25 cellular contexts compared by ENCODE assay signal in genomic region chr2:109256111-109256510, GRCh38.
DNase-seq lines count a peak whose midpoint lies in the region; ATAC-seq and TF ChIP-seq lines count a peak whose summit lies in the region.
"Had no signal": no experiment of that assay in that cellular context is flagged by ENCODE, and none has a peak within 500 bp of the region (broad histone marks: within the 10 kb centered on the region; RNA-seq: fewer than 3 reads in every experiment).

No MANE protein-coding gene starts in this region.

- H3K27ac ChIP-seq in left ventricle myocardium inferior (replicated peaks), result peak overlapping the region; percentile 63
- H3K27ac ChIP-seq in neutrophil, result peak overlapping the region; percentile 65
- H3K27ac ChIP-seq: psoas muscle, uterus had no signal

- no peak for DNase-seq in left ventricle myocardium inferior
- DNase-seq in left ventricle myocardium superior, result no peak
- no peak for DNase-seq in DMS53 treated with DMSO at 0.1 percent for 48 hours (lab: John Stamatoyannopoulos, UW; ENCODE audit: unreplicated experiment)
- DNase-seq in HT-29 (ENCODE audit: low spot score), result no peak
- DNase-seq: activated CD4-positive, alpha-beta memory T cell treated with anti-CD3 and anti-CD28 coated beads, Interleukin-2, amount 10 ng/mL, durations not matched to agents 7 days and 5 days; activated naive CD4-positive, alpha-beta T cell treated with anti-CD3 and anti-CD28 coated beads for 36 hours; activated T-cell treated with anti-CD3 and anti-CD28 coated beads for 4 hours; CD8-positive, alpha-beta memory T cell; DND-41; effector CD4-positive, alpha-beta T cell; foreskin melanocyte; HCEC 1CT; NCI-H2107; NK-92 treated with Interleukin-12 subunit alpha and Interleukin-12 subunit beta, amount 100 ng/mL, for 24 hours; psoas muscle; SK-N-SH; small intestine; stimulated activated CD4-positive, alpha-beta T cell treated with anti-CD3 and anti-CD28 coated beads, Interleukin-4, amount 100 ng/mL, for 1 hour had no signal

- no peaks in the 10 kb centered on the region for H3K27me3 ChIP-seq in left ventricle myocardium inferior (ENCODE audit: low read depth)
- no peaks in the 10 kb centered on the region for H3K27me3 ChIP-seq in neutrophil
- H3K27me3 ChIP-seq: uterus had no signal

- H3K4me3 ChIP-seq in left ventricle myocardium inferior, result no peak overlapping the region
- no peak overlapping the region for H3K4me3 ChIP-seq in neutrophil (ENCODE audit: low read depth in 1 of 2, low read length in 1 of 2)
- H3K4me3 ChIP-seq: psoas muscle, uterus had no signal

- no peaks in the 10 kb centered on the region for H3K9me3 Mint-ChIP-seq in dendritic cell treated with granulocyte-macrophage colony-stimulating factor and Interleukin-4, amounts not matched to agents 40 ng/mL and 50 ng/mL, for 4 days
- H3K9me3 Mint-ChIP-seq: activated CD4-positive, alpha-beta memory T cell treated with anti-CD3 and anti-CD28 coated beads, Interleukin-2, amount 10 ng/mL, durations not matched to agents 7 days and 5 days; activated naive CD4-positive, alpha-beta T cell treated with anti-CD3 and anti-CD28 coated beads for 36 hours; CD8-positive, alpha-beta memory T cell; neural crest cell; T-helper 2 cell treated with Interferon-gamma antibody and Interleukin-4, amounts not matched to agents 5 μg/mL and 100 μg/mL, for 36 hours had no signal

- H3K4me1 Mint-ChIP-seq in dendritic cell treated with granulocyte-macrophage colony-stimulating factor and Interleukin-4, amounts not matched to agents 40 ng/mL and 50 ng/mL, for 4 days (ENCODE audit: low read depth), result peaks cover 47% of the 10 kb centered on the region
- H3K4me1 Mint-ChIP-seq: activated CD4-positive, alpha-beta memory T cell treated with anti-CD3 and anti-CD28 coated beads, Interleukin-2, amount 10 ng/mL, durations not matched to agents 7 days and 5 days; neural crest cell had no signal

- intact Hi-C loops in left ventricle myocardium inferior (cut with micrococcal nuclease) (no loop called here), left ventricle myocardium superior (cut with micrococcal nuclease) (no loop called here)
- intact Hi-C loops in dendritic cell treated with granulocyte-macrophage colony-stimulating factor and Interleukin-4, amounts not matched to agents 40 ng/mL and 50 ng/mL, for 4 days (cut with micrococcal nuclease), result loop anchor here (10.0 kb wide), 1 partner anchor 249 kb away; no protein-coding TSS in a partner anchor

- ATAC-seq in left ventricle myocardium superior (no peak), GM19023 (IDR thresholded peaks at IDR 0.05; ENCODE audit: unreplicated experiment) (no peak), HG03460 (IDR thresholded peaks at IDR 0.05; ENCODE audit: unreplicated experiment) (no peak)

- H3K27me3 Mint-ChIP-seq in dendritic cell treated with granulocyte-macrophage colony-stimulating factor and Interleukin-4, amounts not matched to agents 40 ng/mL and 50 ng/mL, for 4 days, result peaks cover 15% of the 10 kb centered on the region

- H3K9me3 ChIP-seq in left ventricle myocardium inferior (replicated peaks), result no peaks in the 10 kb centered on the region
- H3K9me3 ChIP-seq in neutrophil, result no peaks in the 10 kb centered on the region
- H3K9me3 ChIP-seq: psoas muscle, SK-N-SH, uterus had no signal

- no peaks in the 10 kb centered on the region for H3K36me3 Mint-ChIP-seq in dendritic cell treated with granulocyte-macrophage colony-stimulating factor and Interleukin-4, amounts not matched to agents 40 ng/mL and 50 ng/mL, for 4 days (ENCODE audit: low read depth)

- H3K27ac Mint-ChIP-seq in dendritic cell treated with granulocyte-macrophage colony-stimulating factor and Interleukin-4, amounts not matched to agents 40 ng/mL and 50 ng/mL, for 4 days, result peak overlapping the region; percentile 68
- H3K27ac Mint-ChIP-seq: activated CD4-positive, alpha-beta memory T cell treated with anti-CD3 and anti-CD28 coated beads, Interleukin-2, amount 10 ng/mL, durations not matched to agents 7 days and 5 days; activated naive CD4-positive, alpha-beta T cell treated with anti-CD3 and anti-CD28 coated beads for 36 hours; T-helper 2 cell treated with Interferon-gamma antibody and Interleukin-4, amounts not matched to agents 5 μg/mL and 100 μg/mL, for 36 hours had no signal

- H3K36me3 ChIP-seq in left ventricle myocardium inferior (no peaks in the 10 kb centered on the region), neutrophil (no peaks in the 10 kb centered on the region)
- H3K36me3 ChIP-seq: uterus had no signal

- TF ChIP-seq CTCF in left ventricle myocardium inferior (IDR thresholded peaks at IDR 0.05; ENCODE audit: borderline replicate concordance) (no peak), neutrophil (IDR thresholded peaks at IDR 0.05) (no peak)

- H3K4me1 ChIP-seq in left ventricle myocardium inferior (peaks cover 57% of the 10 kb centered on the region), neutrophil (ENCODE audit: control insufficient read depth in 1 of 2, insufficient read depth in 1 of 2, low read depth in 1 of 2, low read length in 1 of 2) (peaks cover 25 to 42% of the 10 kb centered on the region in 2 experiments)
- H3K4me1 ChIP-seq: uterus had no signal

- H3K4me3 Mint-ChIP-seq in dendritic cell treated with granulocyte-macrophage colony-stimulating factor and Interleukin-4, amounts not matched to agents 40 ng/mL and 50 ng/mL, for 4 days, result peak overlapping the region; percentile 32
- H3K4me3 Mint-ChIP-seq: activated CD4-positive, alpha-beta memory T cell treated with anti-CD3 and anti-CD28 coated beads, Interleukin-2, amount 10 ng/mL, durations not matched to agents 7 days and 5 days; activated naive CD4-positive, alpha-beta T cell treated with anti-CD3 and anti-CD28 coated beads for 36 hours; CD8-positive, alpha-beta memory T cell; neural crest cell; T-helper 2 cell treated with Interferon-gamma antibody and Interleukin-4, amounts not matched to agents 5 μg/mL and 100 μg/mL, for 36 hours had no signal
